9 cellular contexts compared by ENCODE assay signal in genomic region chr19:46963093-46963734, GRCh38. TPM values are rescaled to one million over a fixed set of nuclear protein-coding genes. Genes with fewer than 3 reads are reported as not detected.
A peak's percentile ranks its signal among the peaks of the same experiment; 100 is the strongest.
DNase-seq lines count a peak whose midpoint lies in the region; ATAC-seq and TF ChIP-seq lines count a peak whose summit lies in the region.
"Had no signal": no experiment of that assay in that cellular context is flagged by ENCODE, and none has a peak within 500 bp of the region (broad histone marks: within the 10 kb centered on the region; RNA-seq: fewer than 3 reads in every experiment).

No MANE protein-coding gene starts in this region.

- no peaks in the 10 kb centered on the region for H3K9me3 Mint-ChIP-seq in activated T-cell treated with anti-CD3 and anti-CD28 coated beads, Interleukin-2, amount 50 U/mL, for 72 hours
- H3K9me3 Mint-ChIP-seq in endothelial cell (ENCODE audit: unreplicated experiment), result no peaks in the 10 kb centered on the region

- H3K27me3 ChIP-seq in HAP-1 (ENCODE audit: low read depth), result no peaks in the 10 kb centered on the region

- no peaks in the 10 kb centered on the region for H3K36me3 ChIP-seq in HAP-1 (replicated peaks)

- H3K36me3 Mint-ChIP-seq in activated T-cell treated with anti-CD3 and anti-CD28 coated beads, Interleukin-2, amount 50 U/mL, for 72 hours (ENCODE audit: insufficient read depth in 2 of 2), result peaks cover 6% of the 10 kb centered on the region in 2 donors
- H3K36me3 Mint-ChIP-seq in endothelial cell (ENCODE audit: low read depth, unreplicated experiment), result peaks cover 13% of the 10 kb centered on the region

- in situ Hi-C loops in HAP-1 (cut with MboI; ENCODE audit: low sequenced_read_pairs), result no loop called here

- H3K4me1 ChIP-seq in HAP-1, result no peaks in the 10 kb centered on the region; the same call in 1 of the 2 replicates

- H3K4me1 Mint-ChIP-seq in activated T-cell treated with anti-CD3 and anti-CD28 coated beads, Interleukin-2, amount 50 U/mL, for 72 hours (ENCODE audit: low read depth), result peaks cover 63% of the 10 kb centered on the region
- peaks cover 46% of the 10 kb centered on the region for H3K4me1 Mint-ChIP-seq in endothelial cell (ENCODE audit: unreplicated experiment)

- no peak for TF ChIP-seq POLR2A in GM18505 (IDR thresholded peaks at IDR 0.05; ENCODE audit: borderline replicate concordance, extremely low read depth, insufficient read depth, insufficient read length)

- peak overlapping the region; percentile 84 for H3K27ac Mint-ChIP-seq in activated T-cell treated with anti-CD3 and anti-CD28 coated beads, Interleukin-2, amount 50 U/mL, for 72 hours
- H3K27ac Mint-ChIP-seq in endothelial cell (ENCODE audit: unreplicated experiment), result peak overlapping the region; percentile 2

- peak overlapping the region; percentile 7 to 59 for H3K4me3 Mint-ChIP-seq in activated T-cell treated with anti-CD3 and anti-CD28 coated beads, Interleukin-2, amount 50 U/mL, for 72 hours
- no peak overlapping the region for H3K4me3 Mint-ChIP-seq in endothelial cell (ENCODE audit: unreplicated experiment)

- DNase-seq in activated T-cell treated with anti-CD3 and anti-CD28 coated beads, Interleukin-2, amount 50 U/mL, for 72 hours, result peak; percentile 18 to 38
- no peak for DNase-seq in activated T-cell treated with anti-CD3 and anti-CD28 coated beads for 4 hours
- peak; percentile 29 to 67 for DNase-seq in SW 1271 (lab: John Stamatoyannopoulos, UW)
- no peak for DNase-seq in endothelial cell (ENCODE audit: low spot score)
- DNase-seq in stimulated activated naive CD8-positive, alpha-beta T cell treated with anti-CD3 and anti-CD28 coated beads, Interleukin-15, Interleukin-2, amounts not matched to agents 100 U/mL and 50 U/mL, for 24 hours, result peak; percentile 20
- DNase-seq in HAP-1 (ENCODE audit: low spot score in 2 of 2), result no peak

- H3K9me3 ChIP-seq in HAP-1, result no peaks in the 10 kb centered on the region

- H3K27me3 Mint-ChIP-seq in activated T-cell treated with anti-CD3 and anti-CD28 coated beads, Interleukin-2, amount 50 U/mL, for 72 hours (ENCODE audit: low read depth), result no peaks in the 10 kb centered on the region
- H3K27me3 Mint-ChIP-seq in endothelial cell (ENCODE audit: unreplicated experiment), result peaks cover 1% of the 10 kb centered on the region

- H3K4me3 ChIP-seq in HAP-1, result no peak overlapping the region
- H3K4me3 ChIP-seq: lung had no signal

- TF ChIP-seq CTCF in endothelial cell (IDR thresholded peaks at IDR 0.05; ENCODE audit: unreplicated experiment), result no peak

- ATAC-seq in activated T-cell treated with anti-CD3 and anti-CD28 coated beads, Interleukin-2, amount 50 U/mL, for 72 hours (replicated peaks in 1 of 2), result peak; percentile 64 to 79
- ATAC-seq in stimulated activated naive CD8-positive, alpha-beta T cell treated with anti-CD3 and anti-CD28 coated beads, Interleukin-15, Interleukin-2, amounts not matched to agents 100 U/mL and 50 U/mL, for 24 hours, result peak; percentile 44
- no peak for ATAC-seq in HG03469 (IDR thresholded peaks at IDR 0.05; ENCODE audit: unreplicated experiment)
- ATAC-seq in GM18505 (IDR thresholded peaks at IDR 0.05; ENCODE audit: unreplicated experiment), result no peak

RNA-seq across cellular contexts. Expression of gene NPAS1, which starts 56.4 kb away (rescaled TPM):
- total RNA-seq in activated T-cell treated with anti-CD3 and anti-CD28 coated beads, Interleukin-2, amount 50 U/mL, for 72 hours, result 1 to 10 TPM in 1 of 2 donors, under 1 TPM in 1; 0.55 to 1.1 TPM
- total RNA-seq in endothelial cell (ENCODE audit: unreplicated experiment), result 1.0 TPM

Comparison
In these comparisons a context has a peak if more than half of its experiments do, and no peak if none do; other contexts are left out.
1. DNase-seq: peak in activated T-cell treated with anti-CD3 and anti-CD28 coated beads, Interleukin-2, amount 50 U/mL, for 72 hours (2 of 2), SW 1271 (2 of 2) and stimulated activated naive CD8-positive, alpha-beta T cell treated with anti-CD3 and anti-CD28 coated beads, Interleukin-15, Interleukin-2, amounts not matched to agents 100 U/mL and 50 U/mL, for 24 hours (single experiment); none in activated T-cell treated with anti-CD3 and anti-CD28 coated beads for 4 hours (single experiment), endothelial cell (single experiment) and HAP-1 (0 of 2).
2. ATAC-seq: peak in activated T-cell treated with anti-CD3 and anti-CD28 coated beads, Interleukin-2, amount 50 U/mL, for 72 hours (2 of 2) and stimulated activated naive CD8-positive, alpha-beta T cell treated with anti-CD3 and anti-CD28 coated beads, Interleukin-15, Interleukin-2, amounts not matched to agents 100 U/mL and 50 U/mL, for 24 hours (single experiment); none in HG03469 (single experiment) and GM18505 (single experiment).